ENCODE assay signal across 12 cellular contexts in the genomic region with DNA sequence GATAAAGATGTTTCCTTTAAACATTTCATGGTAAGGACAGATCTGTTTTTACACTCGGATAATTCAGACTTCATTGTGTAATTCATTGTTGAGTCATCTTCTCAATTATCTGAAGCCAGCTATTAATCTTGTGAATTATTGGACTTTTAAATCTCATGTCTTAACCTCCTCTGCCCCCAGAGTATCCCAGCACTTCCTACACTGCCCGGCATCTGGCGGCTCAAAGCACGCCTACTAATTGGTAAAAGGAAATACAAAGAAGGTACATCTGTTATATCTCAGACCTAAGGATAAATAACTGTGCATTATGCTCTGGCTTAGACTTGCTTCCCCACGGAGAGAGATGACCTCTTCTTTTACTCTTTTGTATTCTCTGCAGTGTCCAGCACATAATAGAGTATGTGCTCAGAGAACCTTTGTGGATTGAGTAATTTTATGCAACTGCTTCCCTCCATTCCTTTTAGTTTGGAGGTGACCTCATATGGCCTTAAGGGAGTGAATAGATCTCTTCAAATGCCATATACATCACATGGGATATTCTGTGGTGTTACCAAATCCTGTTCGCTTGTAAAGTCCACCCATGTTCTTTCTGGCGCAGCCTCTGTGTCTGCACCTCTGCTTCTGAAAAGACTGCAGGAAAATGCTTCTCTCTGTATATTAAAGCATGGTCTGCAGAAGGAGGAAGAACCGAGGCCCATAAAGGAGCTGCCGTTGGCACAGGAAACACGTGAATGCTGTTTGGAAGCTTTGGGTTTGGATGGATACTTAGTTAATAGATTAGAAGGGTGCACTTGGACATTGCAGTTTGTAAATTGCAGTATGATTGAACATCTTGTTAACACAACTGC.
A peak's percentile ranks its signal among the peaks of the same experiment; 100 is the strongest.
DNase-seq lines count a peak whose midpoint lies in the region; TF ChIP-seq lines count a peak whose summit lies in the region.
"Had no signal": no experiment of that assay in that cellular context is flagged by ENCODE, and none has a peak within 500 bp of the region (broad histone marks: within the 10 kb centered on the region; RNA-seq: fewer than 3 reads in every experiment).

No MANE protein-coding gene starts in this region.

- TF ChIP-seq POLR2A in ovary (IDR thresholded peaks at IDR 0.05), result no peak

- 34 to 52% (median 37%) methylated on average over 10 of the region's 10 CpGs for WGBS in ovary, 3 donors

- H3K27me3 ChIP-seq in ovary, result no peaks in the 10 kb centered on the region
- H3K27me3 ChIP-seq: stomach had no signal

- H3K27ac ChIP-seq in ovary, result no peak overlapping the region
- H3K27ac ChIP-seq: brain microvascular endothelial cell, psoas muscle, stomach had no signal

- H3K4me1 ChIP-seq in ovary (ENCODE audit: insufficient read depth), result peaks cover 7% of the 10 kb centered on the region
- H3K4me1 ChIP-seq: psoas muscle had no signal

- H3K36me3 ChIP-seq in ovary, result no peaks in the 10 kb centered on the region
- H3K36me3 ChIP-seq: brain microvascular endothelial cell had no signal

- intact Hi-C loops in ovary (cut with DNase I), result no loop called here

- peak; percentile 22 for DNase-seq in GM03348 (ENCODE audit: low spot score)
- peak; percentile 24 for DNase-seq in NCI-H226
- DNase-seq in choroid plexus epithelial cell (ENCODE audit: low read depth), result peak; percentile 35
- peak; percentile 65 for DNase-seq in pons (ENCODE audit: low spot score)
- no peak for DNase-seq in ovary
- DNase-seq in activated CD4-positive, alpha-beta T cell treated with anti-CD3 and anti-CD28 coated beads for 48 hours, result no peak
- DNase-seq in activated CD4-positive, alpha-beta T cell treated with anti-CD3 and anti-CD28 coated beads, Interleukin-2, amount 50 U/mL, for 4 hours, result no peak
- DNase-seq in NCI-H2029 (lab: John Stamatoyannopoulos, UW), result no peak
- DNase-seq: brain microvascular endothelial cell, psoas muscle, SHP77, stomach had no signal

- TF ChIP-seq CTCF in choroid plexus epithelial cell (conservative IDR thresholded peaks at IDR 0.05; ENCODE audit: low read depth, low read length), result no peak
- TF ChIP-seq CTCF in ovary (IDR thresholded peaks at IDR 0.05), result no peak

- no peak for TF ChIP-seq EP300 in ovary (IDR thresholded peaks at IDR 0.05)

- H3K4me3 ChIP-seq in choroid plexus epithelial cell (ENCODE audit: low read depth, low read length) (no peak overlapping the region), ovary (no peak overlapping the region)
- H3K4me3 ChIP-seq: psoas muscle, stomach had no signal

- H3K9me3 ChIP-seq in ovary, result no peaks in the 10 kb centered on the region
- H3K9me3 ChIP-seq: psoas muscle, stomach had no signal

Comparison
In these comparisons a context has a peak if more than half of its experiments do, and no peak if none do; other contexts are left out.
1. DNase-seq: peak in GM03348 (single experiment), NCI-H226 (single experiment), choroid plexus epithelial cell (single experiment) and pons (single experiment); none in ovary (0 of 5), activated CD4-positive, alpha-beta T cell treated with anti-CD3 and anti-CD28 coated beads for 48 hours (single experiment), activated CD4-positive, alpha-beta T cell treated with anti-CD3 and anti-CD28 coated beads, Interleukin-2, amount 50 U/mL, for 4 hours (0 of 2) and NCI-H2029 (single experiment).